1 cellular context compared by ENCODE assay signal in the genomic region with DNA sequence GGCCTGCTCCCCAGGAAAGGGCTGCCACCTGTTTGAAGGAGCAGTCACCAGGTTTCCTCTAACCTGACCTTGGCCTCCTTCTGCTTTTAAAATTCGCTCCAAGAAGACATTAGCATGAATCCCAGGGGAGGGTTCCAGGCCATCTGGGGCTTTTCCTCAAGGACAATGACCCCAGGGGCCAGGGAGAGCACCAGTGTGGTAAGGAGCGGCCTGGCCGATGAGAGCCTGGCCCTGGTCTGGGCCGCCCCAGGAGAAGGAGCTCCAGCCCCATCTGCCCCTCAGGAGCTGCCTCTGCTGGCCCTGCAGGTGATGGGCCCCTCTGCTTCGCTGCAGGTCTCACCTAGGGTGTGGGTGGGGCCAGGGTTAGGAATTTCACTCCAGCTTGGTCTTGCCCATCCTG.
TF ChIP-seq lines count a peak whose summit lies in the region.

No MANE protein-coding gene starts in this region.

TF ChIP-seq in WTC11, 78 proteins besides CTCF, POLR2A, EP300 and RAD21 (continued from another document):
- TF ChIP-seq, protein P1, sequence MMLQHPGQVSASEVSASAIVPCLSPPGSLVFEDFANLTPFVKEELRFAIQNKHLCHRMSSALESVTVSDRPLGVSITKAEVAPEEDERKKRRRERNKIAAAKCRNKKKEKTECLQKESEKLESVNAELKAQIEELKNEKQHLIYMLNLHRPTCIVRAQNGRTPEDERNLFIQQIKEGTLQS (CRISPR knock-in tag; conservative IDR thresholded peaks at IDR 0.05): no peak
- TF ChIP-seq RORB (CRISPR knock-in tag; IDR thresholded peaks at IDR 0.05) (no peak), NFE2L1 (CRISPR knock-in tag; IDR thresholded peaks at IDR 0.05) (no peak)
- TF ChIP-seq, protein P2, sequence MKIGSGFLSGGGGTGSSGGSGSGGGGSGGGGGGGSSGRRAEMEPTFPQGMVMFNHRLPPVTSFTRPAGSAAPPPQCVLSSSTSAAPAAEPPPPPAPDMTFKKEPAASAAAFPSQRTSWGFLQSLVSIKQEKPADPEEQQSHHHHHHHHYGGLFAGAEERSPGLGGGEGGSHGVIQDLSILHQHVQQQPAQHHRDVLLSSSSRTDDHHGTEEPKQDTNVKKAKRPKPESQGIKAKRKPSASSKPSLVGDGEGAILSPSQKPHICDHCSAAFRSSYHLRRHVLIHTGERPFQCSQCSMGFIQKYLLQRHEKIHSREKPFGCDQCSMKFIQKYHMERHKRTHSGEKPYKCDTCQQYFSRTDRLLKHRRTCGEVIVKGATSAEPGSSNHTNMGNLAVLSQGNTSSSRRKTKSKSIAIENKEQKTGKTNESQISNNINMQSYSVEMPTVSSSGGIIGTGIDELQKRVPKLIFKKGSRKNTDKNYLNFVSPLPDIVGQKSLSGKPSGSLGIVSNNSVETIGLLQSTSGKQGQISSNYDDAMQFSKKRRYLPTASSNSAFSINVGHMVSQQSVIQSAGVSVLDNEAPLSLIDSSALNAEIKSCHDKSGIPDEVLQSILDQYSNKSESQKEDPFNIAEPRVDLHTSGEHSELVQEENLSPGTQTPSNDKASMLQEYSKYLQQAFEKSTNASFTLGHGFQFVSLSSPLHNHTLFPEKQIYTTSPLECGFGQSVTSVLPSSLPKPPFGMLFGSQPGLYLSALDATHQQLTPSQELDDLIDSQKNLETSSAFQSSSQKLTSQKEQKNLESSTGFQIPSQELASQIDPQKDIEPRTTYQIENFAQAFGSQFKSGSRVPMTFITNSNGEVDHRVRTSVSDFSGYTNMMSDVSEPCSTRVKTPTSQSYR (CRISPR knock-in tag; IDR thresholded peaks at IDR 0.05): no peak
- TF ChIP-seq, protein P3, sequence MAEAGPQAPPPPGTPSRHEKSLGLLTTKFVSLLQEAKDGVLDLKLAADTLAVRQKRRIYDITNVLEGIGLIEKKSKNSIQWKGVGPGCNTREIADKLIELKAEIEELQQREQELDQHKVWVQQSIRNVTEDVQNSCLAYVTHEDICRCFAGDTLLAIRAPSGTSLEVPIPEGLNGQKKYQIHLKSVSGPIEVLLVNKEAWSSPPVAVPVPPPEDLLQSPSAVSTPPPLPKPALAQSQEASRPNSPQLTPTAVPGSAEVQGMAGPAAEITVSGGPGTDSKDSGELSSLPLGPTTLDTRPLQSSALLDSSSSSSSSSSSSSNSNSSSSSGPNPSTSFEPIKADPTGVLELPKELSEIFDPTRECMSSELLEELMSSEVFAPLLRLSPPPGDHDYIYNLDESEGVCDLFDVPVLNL (CRISPR knock-in tag; IDR thresholded peaks at IDR 0.05; ENCODE audit: borderline replicate concordance, low read depth): no peak
- TF ChIP-seq, protein P4, sequence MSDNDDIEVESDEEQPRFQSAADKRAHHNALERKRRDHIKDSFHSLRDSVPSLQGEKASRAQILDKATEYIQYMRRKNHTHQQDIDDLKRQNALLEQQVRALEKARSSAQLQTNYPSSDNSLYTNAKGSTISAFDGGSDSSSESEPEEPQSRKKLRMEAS (CRISPR knock-in tag; IDR thresholded peaks at IDR 0.05): no peak
